In the genomic region with DNA sequence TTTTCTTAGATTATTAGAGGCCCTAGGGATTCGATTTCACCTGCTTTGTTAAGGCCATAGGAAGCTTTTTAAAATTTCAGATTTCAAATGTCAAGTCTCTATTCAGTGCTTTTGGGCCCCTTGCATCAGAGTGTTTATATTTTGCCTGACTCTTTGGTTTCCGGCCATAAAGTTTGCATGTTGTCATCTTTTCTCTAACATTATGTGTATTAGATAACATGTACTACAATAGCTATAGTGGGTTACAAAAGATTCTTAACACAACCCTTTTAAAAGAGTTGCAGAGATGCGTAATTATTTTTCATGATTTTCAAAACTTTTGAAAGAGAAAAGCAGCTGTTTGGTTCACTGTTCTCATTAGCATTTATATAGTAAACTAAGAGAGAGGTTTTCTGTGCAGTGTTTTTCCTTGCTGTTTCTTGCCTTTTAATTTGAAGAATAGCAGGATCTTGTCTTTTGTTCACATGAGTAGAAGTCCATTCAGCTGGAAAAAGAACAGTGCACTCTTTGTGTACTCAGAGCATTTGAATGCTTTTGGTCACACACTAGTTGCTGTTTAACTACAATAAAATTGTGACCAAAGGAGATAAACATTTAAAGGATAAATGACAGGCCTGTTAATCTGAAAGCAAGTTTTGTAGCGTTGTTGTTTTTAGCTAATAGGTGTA, we compare ENCODE assay signal across 13 cellular contexts. TPM values are rescaled to one million over a fixed set of nuclear protein-coding genes. Genes with fewer than 3 reads are reported as not detected.
DNase-seq lines count a peak whose midpoint lies in the region; ATAC-seq and TF ChIP-seq lines count a peak whose summit lies in the region.
"Had no signal": no experiment of that assay in that cellular context is flagged by ENCODE, and none has a peak within 500 bp of the region (broad histone marks: within the 10 kb centered on the region; RNA-seq: fewer than 3 reads in every experiment).

No MANE protein-coding gene starts in this region.

- 62% methylated on average over 4 of the region's 4 CpGs for WGBS in smooth muscle cell (ENCODE audit: low lambda C conversion rate)

- H3F3A ChIP-seq in smooth muscle cell (ENCODE audit: low read depth), result peaks cover 3% of the 10 kb centered on the region

- ATAC-seq in GM19467 (IDR thresholded peaks at IDR 0.05; ENCODE audit: unreplicated experiment) (no peak), SK-N-SH treated with all-trans-retinoic acid at 6 μM for 48 hours (no peak)
- ATAC-seq: activated CD4-positive, CD25-positive, alpha-beta regulatory T cell treated with anti-CD3 and anti-CD28 coated beads, Interleukin-2, amount 50 U/mL, for 24 hours; GM23338 had no signal

- H3K9ac ChIP-seq in smooth muscle cell (ENCODE audit: low read depth), result no peak overlapping the region

- DNase-seq in HT-29 (ENCODE audit: low spot score) (peak; percentile 63), SJSA1 (ENCODE audit: low read depth in 1 of 2, low spot score in 2 of 2) (no peak), inferior parietal cortex (ENCODE audit: extremely low spot score) (peak; percentile 63), smooth muscle cell (lab: John Stamatoyannopoulos, UW; ENCODE audit: unreplicated experiment) (no peak), DMS 273 treated with DMSO at 0.1 percent for 48 hours (lab: John Stamatoyannopoulos, UW) (no peak)
- no peak for DNase-seq in activated naive CD4-positive, alpha-beta T cell (lab: John Stamatoyannopoulos, UW)
- DNase-seq: activated naive CD4-positive, alpha-beta T cell treated with anti-CD3 and anti-CD28 coated beads for 36 hours had no signal

- no peak overlapping the region for H2AFZ ChIP-seq in smooth muscle cell (ENCODE audit: low read depth)
- H2AFZ ChIP-seq: GM23338 had no signal

- TF ChIP-seq CTCF in smooth muscle cell (IDR thresholded peaks at IDR 0.05; ENCODE audit: borderline replicate concordance, insufficient read depth, poor library complexity, severe bottlenecking), result no peak

- peaks cover 66% of the 10 kb centered on the region for H3K79me2 ChIP-seq in smooth muscle cell (ENCODE audit: low read depth)

- peak overlapping the region; percentile 27 for H3K4me2 ChIP-seq in smooth muscle cell
- H3K4me2 ChIP-seq: GM23338 had no signal

- peaks cover 88% of the 10 kb centered on the region for H4K20me1 ChIP-seq in smooth muscle cell (ENCODE audit: low read depth)

- H3K4me3 ChIP-seq in SJSA1 (no peak overlapping the region), smooth muscle cell (peak overlapping the region; percentile 12)
- H3K4me3 ChIP-seq: GM23338, Peyer's patch, prostate gland had no signal

- peaks cover 18% of the 10 kb centered on the region for H3K4me1 ChIP-seq in SJSA1 (replicated peaks)
- peaks cover 47% of the 10 kb centered on the region for H3K4me1 ChIP-seq in smooth muscle cell (ENCODE audit: low read depth)
- H3K4me1 ChIP-seq: prostate gland had no signal

- H3K27ac ChIP-seq in SJSA1 (peak overlapping the region; percentile 5), smooth muscle cell (ENCODE audit: low read depth) (peak overlapping the region; percentile 26)
- H3K27ac ChIP-seq: prostate gland had no signal

- H3K9me3 ChIP-seq in SJSA1 (replicated peaks) (no peaks in the 10 kb centered on the region), smooth muscle cell (replicated peaks; ENCODE audit: low read depth) (no peaks in the 10 kb centered on the region)
- H3K9me3 ChIP-seq: Peyer's patch, prostate gland had no signal

- H3K27me3 ChIP-seq in SJSA1 (replicated peaks) (no peaks in the 10 kb centered on the region), smooth muscle cell (ENCODE audit: low read depth) (no peaks in the 10 kb centered on the region)
- H3K27me3 ChIP-seq: Peyer's patch had no signal

- H3K36me3 ChIP-seq in SJSA1 (no peaks in the 10 kb centered on the region), smooth muscle cell (ENCODE audit: low read depth) (no peaks in the 10 kb centered on the region)
- H3K36me3 ChIP-seq: Peyer's patch, prostate gland had no signal

TF ChIP-seq in SK-N-SH treated with all-trans-retinoic acid at 6 μM for 48 hours, 23 proteins besides CTCF, POLR2A, EP300 and RAD21:
- TF ChIP-seq, protein P1, sequence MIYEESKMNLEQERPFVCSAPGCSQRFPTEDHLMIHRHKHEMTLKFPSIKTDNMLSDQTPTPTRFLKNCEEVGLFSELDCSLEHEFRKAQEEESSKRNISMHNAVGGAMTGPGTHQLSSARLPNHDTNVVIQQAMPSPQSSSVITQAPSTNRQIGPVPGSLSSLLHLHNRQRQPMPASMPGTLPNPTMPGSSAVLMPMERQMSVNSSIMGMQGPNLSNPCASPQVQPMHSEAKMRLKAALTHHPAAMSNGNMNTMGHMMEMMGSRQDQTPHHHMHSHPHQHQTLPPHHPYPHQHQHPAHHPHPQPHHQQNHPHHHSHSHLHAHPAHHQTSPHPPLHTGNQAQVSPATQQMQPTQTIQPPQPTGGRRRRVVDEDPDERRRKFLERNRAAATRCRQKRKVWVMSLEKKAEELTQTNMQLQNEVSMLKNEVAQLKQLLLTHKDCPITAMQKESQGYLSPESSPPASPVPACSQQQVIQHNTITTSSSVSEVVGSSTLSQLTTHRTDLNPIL (CRISPR knock-in tag; IDR thresholded peaks at IDR 0.05; ENCODE audit: low read depth), result no peak
- TF ChIP-seq ESRRG (CRISPR knock-in tag; IDR thresholded peaks at IDR 0.05) (no peak), ZC3H10 (CRISPR knock-in tag; IDR thresholded peaks at IDR 0.05) (no peak), TCF4 (CRISPR knock-in tag; IDR thresholded peaks at IDR 0.05; ENCODE audit: borderline replicate concordance) (no peak), BACH2 (CRISPR knock-in tag; IDR thresholded peaks at IDR 0.05; ENCODE audit: borderline replicate concordance) (no peak), ZNF8 (CRISPR knock-in tag; IDR thresholded peaks at IDR 0.05) (no peak), ZFP3 (CRISPR knock-in tag; IDR thresholded peaks at IDR 0.05) (no peak), ZFP30 (CRISPR knock-in tag; IDR thresholded peaks at IDR 0.05) (no peak)
- TF ChIP-seq, protein P2, sequence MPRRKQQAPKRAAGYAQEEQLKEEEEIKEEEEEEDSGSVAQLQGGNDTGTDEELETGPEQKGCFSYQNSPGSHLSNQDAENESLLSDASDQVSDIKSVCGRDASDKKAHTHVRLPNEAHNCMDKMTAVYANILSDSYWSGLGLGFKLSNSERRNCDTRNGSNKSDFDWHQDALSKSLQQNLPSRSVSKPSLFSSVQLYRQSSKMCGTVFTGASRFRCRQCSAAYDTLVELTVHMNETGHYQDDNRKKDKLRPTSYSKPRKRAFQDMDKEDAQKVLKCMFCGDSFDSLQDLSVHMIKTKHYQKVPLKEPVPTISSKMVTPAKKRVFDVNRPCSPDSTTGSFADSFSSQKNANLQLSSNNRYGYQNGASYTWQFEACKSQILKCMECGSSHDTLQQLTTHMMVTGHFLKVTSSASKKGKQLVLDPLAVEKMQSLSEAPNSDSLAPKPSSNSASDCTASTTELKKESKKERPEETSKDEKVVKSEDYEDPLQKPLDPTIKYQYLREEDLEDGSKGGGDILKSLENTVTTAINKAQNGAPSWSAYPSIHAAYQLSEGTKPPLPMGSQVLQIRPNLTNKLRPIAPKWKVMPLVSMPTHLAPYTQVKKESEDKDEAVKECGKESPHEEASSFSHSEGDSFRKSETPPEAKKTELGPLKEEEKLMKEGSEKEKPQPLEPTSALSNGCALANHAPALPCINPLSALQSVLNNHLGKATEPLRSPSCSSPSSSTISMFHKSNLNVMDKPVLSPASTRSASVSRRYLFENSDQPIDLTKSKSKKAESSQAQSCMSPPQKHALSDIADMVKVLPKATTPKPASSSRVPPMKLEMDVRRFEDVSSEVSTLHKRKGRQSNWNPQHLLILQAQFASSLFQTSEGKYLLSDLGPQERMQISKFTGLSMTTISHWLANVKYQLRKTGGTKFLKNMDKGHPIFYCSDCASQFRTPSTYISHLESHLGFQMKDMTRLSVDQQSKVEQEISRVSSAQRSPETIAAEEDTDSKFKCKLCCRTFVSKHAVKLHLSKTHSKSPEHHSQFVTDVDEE (CRISPR knock-in tag; IDR thresholded peaks at IDR 0.05), result no peak

RNA-seq across cellular contexts. Expression of gene FTO, which starts 52.5 kb away (rescaled TPM):
- 18.8 and 22.8 TPM in 2 replicates for total RNA-seq in HT-29 (2014; rRNA removed; shearing (Covaris generic))
- total RNA-seq in SJSA1 (2014; rRNA removed; shearing (Covaris generic)), result 106 and 109 TPM in 2 replicates
- total RNA-seq in smooth muscle cell, result 89.9 and 111 TPM in 2 replicates
- polyA plus RNA-seq in smooth muscle cell, result 48.2 and 81.1 TPM in 2 replicates

RNA-seq across cellular contexts. Expression of gene RPGRIP1L, which starts 52.8 kb away (rescaled TPM):
- 3.4 and 4.1 TPM in 2 replicates for total RNA-seq in HT-29 (2014; rRNA removed; shearing (Covaris generic))
- total RNA-seq in SJSA1 (2014; rRNA removed; shearing (Covaris generic)), result 14.3 and 14.6 TPM in 2 replicates
- 11.5 and 11.6 TPM in 2 replicates for total RNA-seq in smooth muscle cell
- 5.8 and 8.4 TPM in 2 replicates for polyA plus RNA-seq in smooth muscle cell

Comparison
In these comparisons a context has a peak if more than half of its experiments do, and no peak if none do; other contexts are left out.
1. DNase-seq: peak in HT-29 (single experiment) and inferior parietal cortex (single experiment); none in SJSA1 (0 of 2), smooth muscle cell (single experiment), DMS 273 treated with DMSO at 0.1 percent for 48 hours (single experiment) and activated naive CD4-positive, alpha-beta T cell (0 of 4).